In genomic region chr3:112307557-112307956, GRCh38 we compare ENCODE assay signal across 20 cellular contexts. TPM values are rescaled to one million over a fixed set of nuclear protein-coding genes. Genes with fewer than 3 reads are reported as not detected.
DNase-seq lines count a peak whose midpoint lies in the region; ATAC-seq and TF ChIP-seq lines count a peak whose summit lies in the region.
"Had no signal": no experiment of that assay in that cellular context is flagged by ENCODE, and none has a peak within 500 bp of the region (broad histone marks: within the 10 kb centered on the region; RNA-seq: fewer than 3 reads in every experiment).

No MANE protein-coding gene starts in this region.

- peak; percentile 42 for DNase-seq in DMS53 (lab: John Stamatoyannopoulos, UW)
- no peak for DNase-seq in DMS53 treated with DMSO at 0.1 percent for 48 hours (lab: John Stamatoyannopoulos, UW; ENCODE audit: unreplicated experiment)
- DNase-seq in AG04450 (ENCODE audit: low read depth, low spot score) = no peak
- DNase-seq in left lung = no peak
- no peak for DNase-seq in hypothalamus (lab: John Stamatoyannopoulos, UW)
- no peak for DNase-seq in MG63
- DNase-seq in NCI-H1105 treated with DMSO at 0.1 percent for 48 hours (lab: John Stamatoyannopoulos, UW) = no peak
- DNase-seq: ACHN; CD8-positive, alpha-beta memory T cell; DMS79; Karpas-422; NCI-H1417 treated with DMSO at 0.1 percent for 48 hours; PC-3; SIG-M5 had no signal

- H3K27ac ChIP-seq in AG04450 (ENCODE audit: low read depth, low read length) (peak overlapping the region; percentile 92), VCaP (peak overlapping the region; percentile 13; the same call in 1 of the 2 replicates), left lung (no peak overlapping the region)
- H3K27ac ChIP-seq: 22Rv1; BLaER1 treated with 17β-estradiol and CSF1 and Interleukin-3, amounts not matched to agents 10 nM and 100 nM had no signal

- peak; percentile 33 for ATAC-seq in left lung
- ATAC-seq: PC-3 had no signal

- H3K9me3 ChIP-seq in AG04450 (ENCODE audit: control insufficient read depth, insufficient read depth, low read length) = peaks cover 2% of the 10 kb centered on the region
- no peaks in the 10 kb centered on the region for H3K9me3 ChIP-seq in left lung
- no peaks in the 10 kb centered on the region for H3K9me3 ChIP-seq in MG63
- H3K9me3 ChIP-seq: SK-N-SH had no signal

- intact Hi-C loops in left lung (cut with DNase I) = no loop called here

- H3K4me3 ChIP-seq in AG04450 (ENCODE audit: low read depth, low read length) (no peak overlapping the region), left lung (no peak overlapping the region), MG63 (no peak overlapping the region)
- H3K4me3 ChIP-seq: BLaER1 treated with 17β-estradiol and CSF1 and Interleukin-3, amounts not matched to agents 10 nM and 100 nM had no signal

- peaks cover 0 to 18% of the 10 kb centered on the region in 2 donors for H3K4me1 ChIP-seq in left lung

- H3K36me3 ChIP-seq in left lung (no peaks in the 10 kb centered on the region), MG63 (no peaks in the 10 kb centered on the region)
- H3K36me3 ChIP-seq: BLaER1 treated with 17β-estradiol and CSF1 and Interleukin-3, amounts not matched to agents 10 nM and 100 nM had no signal

- CTCF ChIA-PET in AG04450 (lab: Charles Lee) = no interaction called here

- TF ChIP-seq CTCF in AG04450 (IDR thresholded peaks at IDR 0.05; ENCODE audit: low read depth, low read length) (no peak), VCaP (conservative IDR thresholded peaks at IDR 0.05) (no peak), left lung (IDR thresholded peaks at IDR 0.05) (no peak)

- H3K27me3 ChIP-seq in AG04450 (ENCODE audit: control insufficient read depth, insufficient read depth, low read length) (no peaks in the 10 kb centered on the region), left lung (no peaks in the 10 kb centered on the region), MG63 (no peaks in the 10 kb centered on the region)
- H3K27me3 ChIP-seq: BLaER1 treated with 17β-estradiol and CSF1 and Interleukin-3, amounts not matched to agents 10 nM and 100 nM had no signal

- POLR2A ChIA-PET in AG04450 (lab: Yijun Ruan, JAX) = no interaction called here

RNA-seq across cellular contexts. Expression of gene SLC9C1, which starts 13.5 kb away (rescaled TPM):
- polyA plus RNA-seq in AG04450 (2011; rRNA removed) = not detected in 2 replicates
- polyA minus RNA-seq in AG04450 (2011; rRNA and poly(A)+ RNA removed) = not detected in 2 replicates
- total RNA-seq in left lung = under 1 TPM in 1 of 2 donors, not detected in 1; 0.20 TPM
- total RNA-seq in MG63 (2014; rRNA removed; shearing (Covaris generic); ENCODE audit: low replicate concordance) = not detected in 2 replicates
- total RNA-seq: CD8-positive, alpha-beta memory T cell; H4; M059J; PC-3 had no signal
- polyA plus RNA-seq: CD8-positive, alpha-beta memory T cell; SK-N-SH had no signal

RNA-seq across cellular contexts. Expression of gene CD200, which starts 25.4 kb away (rescaled TPM):
- 3.0 and 3.4 TPM in 2 replicates for polyA plus RNA-seq in AG04450 (2011; rRNA removed)
- polyA minus RNA-seq in AG04450 (2011; rRNA and poly(A)+ RNA removed) = 2.5 and 2.6 TPM in 2 replicates
- 1 to 10 TPM; 6.6 to 7.9 TPM for total RNA-seq in left lung
- 0.36 TPM in 1 of 2 replicates, not detected in the other for total RNA-seq in MG63 (2014; rRNA removed; shearing (Covaris generic); ENCODE audit: low replicate concordance)
- total RNA-seq: H4, PC-3 had no signal

Comparison
In these comparisons a context has a peak if more than half of its experiments do, and no peak if none do; other contexts are left out.
1. H3K27ac ChIP-seq: peak in AG04450 (single experiment) and VCaP (single experiment); none in left lung (0 of 2).